Comparison of ENCODE assay signal across 2 cellular contexts in genomic region chr19:35155981-35156672, GRCh38.
TF ChIP-seq lines count a peak whose summit lies in the region.

No MANE protein-coding gene starts in this region.

TF ChIP-seq in SK-N-SH, 30 proteins besides CTCF, POLR2A, EP300 and RAD21 (continued from another document):
- TF ChIP-seq SMC3 (IDR thresholded peaks at IDR 0.05; ENCODE audit: low read depth, low read length): no peak
- no peak for TF ChIP-seq EZH2phosphoT487 (IDR thresholded peaks at IDR 0.05; ENCODE audit: borderline replicate concordance, low read depth)

TF ChIP-seq in SK-N-SH treated with all-trans-retinoic acid at 6 μM for 48 hours, 23 proteins besides CTCF, POLR2A, EP300 and RAD21:
- TF ChIP-seq, protein P1, sequence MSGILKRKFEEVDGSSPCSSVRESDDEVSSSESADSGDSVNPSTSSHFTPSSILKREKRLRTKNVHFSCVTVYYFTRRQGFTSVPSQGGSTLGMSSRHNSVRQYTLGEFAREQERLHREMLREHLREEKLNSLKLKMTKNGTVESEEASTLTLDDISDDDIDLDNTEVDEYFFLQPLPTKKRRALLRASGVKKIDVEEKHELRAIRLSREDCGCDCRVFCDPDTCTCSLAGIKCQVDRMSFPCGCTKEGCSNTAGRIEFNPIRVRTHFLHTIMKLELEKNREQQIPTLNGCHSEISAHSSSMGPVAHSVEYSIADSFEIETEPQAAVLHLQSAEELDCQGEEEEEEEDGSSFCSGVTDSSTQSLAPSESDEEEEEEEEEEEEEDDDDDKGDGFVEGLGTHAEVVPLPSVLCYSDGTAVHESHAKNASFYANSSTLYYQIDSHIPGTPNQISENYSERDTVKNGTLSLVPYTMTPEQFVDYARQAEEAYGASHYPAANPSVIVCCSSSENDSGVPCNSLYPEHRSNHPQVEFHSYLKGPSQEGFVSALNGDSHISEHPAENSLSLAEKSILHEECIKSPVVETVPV (CRISPR knock-in tag; IDR thresholded peaks at IDR 0.05): no peak
- no peak for TF ChIP-seq ZFP30 (CRISPR knock-in tag; IDR thresholded peaks at IDR 0.05)
- no peak for TF ChIP-seq RARB (CRISPR knock-in tag; IDR thresholded peaks at IDR 0.05)
- no peak for TF ChIP-seq TCF4 (CRISPR knock-in tag; IDR thresholded peaks at IDR 0.05; ENCODE audit: borderline replicate concordance)
- TF ChIP-seq POU6F1 (CRISPR knock-in tag; IDR thresholded peaks at IDR 0.05; ENCODE audit: borderline replicate concordance, low read depth): no peak
- TF ChIP-seq, protein P2, sequence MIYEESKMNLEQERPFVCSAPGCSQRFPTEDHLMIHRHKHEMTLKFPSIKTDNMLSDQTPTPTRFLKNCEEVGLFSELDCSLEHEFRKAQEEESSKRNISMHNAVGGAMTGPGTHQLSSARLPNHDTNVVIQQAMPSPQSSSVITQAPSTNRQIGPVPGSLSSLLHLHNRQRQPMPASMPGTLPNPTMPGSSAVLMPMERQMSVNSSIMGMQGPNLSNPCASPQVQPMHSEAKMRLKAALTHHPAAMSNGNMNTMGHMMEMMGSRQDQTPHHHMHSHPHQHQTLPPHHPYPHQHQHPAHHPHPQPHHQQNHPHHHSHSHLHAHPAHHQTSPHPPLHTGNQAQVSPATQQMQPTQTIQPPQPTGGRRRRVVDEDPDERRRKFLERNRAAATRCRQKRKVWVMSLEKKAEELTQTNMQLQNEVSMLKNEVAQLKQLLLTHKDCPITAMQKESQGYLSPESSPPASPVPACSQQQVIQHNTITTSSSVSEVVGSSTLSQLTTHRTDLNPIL (CRISPR knock-in tag; IDR thresholded peaks at IDR 0.05; ENCODE audit: low read depth): no peak
- no peak for TF ChIP-seq PATZ1 (CRISPR knock-in tag; IDR thresholded peaks at IDR 0.05; ENCODE audit: borderline replicate concordance)
